ENCODE assay signal across 17 cellular contexts in genomic region chr14:57508756-57509155, GRCh38. TPM values are rescaled to one million over a fixed set of nuclear protein-coding genes. Genes with fewer than 3 reads are reported as not detected.
A peak's percentile ranks its signal among the peaks of the same experiment; 100 is the strongest.
DNase-seq lines count a peak whose midpoint lies in the region; ATAC-seq lines count a peak whose summit lies in the region.
"Had no signal": no experiment of that assay in that cellular context is flagged by ENCODE, and none has a peak within 500 bp of the region (broad histone marks: within the 10 kb centered on the region; RNA-seq: fewer than 3 reads in every experiment).

No MANE protein-coding gene starts in this region.

- DNase-seq in DMS 273 (lab: John Stamatoyannopoulos, UW; ENCODE audit: unreplicated experiment) (peak; percentile 87), NCI-H1694 treated with DMSO at 0.1 percent for 48 hours (lab: John Stamatoyannopoulos, UW) (peak; percentile 83), NCI-H524 treated with DMSO at 0.1 percent for 48 hours (lab: John Stamatoyannopoulos, UW) (peak; percentile 84), cerebellum (ENCODE audit: low spot score) (peak; percentile 59), left ventricle myocardium superior (no peak), RPMI8226 (no peak)
- DNase-seq: CD8-positive, alpha-beta T cell; DMS153; DMS79; GF-D8; H9; KBM-7 had no signal

- no peak for ATAC-seq in left ventricle myocardium superior
- no peak for ATAC-seq in GM18873 (IDR thresholded peaks at IDR 0.05; ENCODE audit: low FRiP score, unreplicated experiment)
- ATAC-seq: CD8-positive, alpha-beta T cell; GM12878; HepG2 had no signal

- intact Hi-C loops in left ventricle myocardium superior (cut with micrococcal nuclease), result no loop called here

RNA-seq across cellular contexts. Expression of gene CCDC198, which starts 15.1 kb away (rescaled TPM):
- total RNA-seq in cerebellum, result 5.4 TPM
- total RNA-seq in left ventricle myocardium superior, result not detected
- total RNA-seq: A673; CD8-positive, alpha-beta T cell; H1; H9 had no signal

Comparison
In these comparisons a context has a peak if more than half of its experiments do, and no peak if none do; other contexts are left out.
1. DNase-seq: peak in DMS 273 (single experiment), NCI-H1694 treated with DMSO at 0.1 percent for 48 hours (single experiment), NCI-H524 treated with DMSO at 0.1 percent for 48 hours (single experiment) and cerebellum (single experiment); none in left ventricle myocardium superior (single experiment) and RPMI8226 (single experiment).